Comparison of ENCODE assay signal across 20 cellular contexts in genomic region chr15:80163217-80163616, GRCh38. TPM values are rescaled to one million over a fixed set of nuclear protein-coding genes. Genes with fewer than 3 reads are reported as not detected.
DNase-seq lines count a peak whose midpoint lies in the region; ATAC-seq, FAIRE-seq and TF ChIP-seq lines count a peak whose summit lies in the region.
"Had no signal": no experiment of that assay in that cellular context is flagged by ENCODE, and none has a peak within 500 bp of the region (broad histone marks: within the 10 kb centered on the region; RNA-seq: fewer than 3 reads in every experiment).

No MANE protein-coding gene starts in this region.

- H3K9me3 Mint-ChIP-seq in stimulated activated effector memory CD8-positive, alpha-beta T cell treated with anti-CD3 and anti-CD28 coated beads, Interleukin-12 subunit alpha, Interleukin-12 subunit beta, amount 100 ng/mL, for 72 hours: no peaks in the 10 kb centered on the region
- H3K9me3 Mint-ChIP-seq in CD8-positive, alpha-beta memory T cell: no peaks in the 10 kb centered on the region
- H3K9me3 Mint-ChIP-seq in CD4-positive, alpha-beta T cell: no peaks in the 10 kb centered on the region
- H3K9me3 Mint-ChIP-seq: CD8-positive, alpha-beta T cell had no signal

- FAIRE-seq in HepG2 (lab: Jason Lieb, UNC): no peak
- FAIRE-seq: GM12892 had no signal

- H3K9me3 ChIP-seq in RWPE2 (ENCODE audit: severe bottlenecking): no peaks in the 10 kb centered on the region
- H3K9me3 ChIP-seq in HepG2 (ENCODE audit: low read length): no peaks in the 10 kb centered on the region
- no peaks in the 10 kb centered on the region for H3K9me3 ChIP-seq in CD8-positive, alpha-beta memory T cell (ENCODE audit: low read length)
- no peaks in the 10 kb centered on the region for H3K9me3 ChIP-seq in CD4-positive, alpha-beta T cell (ENCODE audit: control insufficient read depth, low read length)
- H3K9me3 ChIP-seq: BLaER1 treated with 17β-estradiol and CSF1 and Interleukin-3, amounts not matched to agents 10 nM and 100 nM; Peyer's patch had no signal

- no peak for TF ChIP-seq RAD21 in HepG2 (CRISPR knock-in tag; IDR thresholded peaks at IDR 0.05)

- in situ Hi-C loops in HepG2 (cut with HindIII; ENCODE audit: extremely low pct_ligation_motif_present, low pct_unique_long_range_greater_than_20kb): loop anchor here (25.0 kb wide), 1 partner anchor 276 kb away; the partner anchor contains the start of gene MTHFS

- H3K4me1 ChIP-seq in RWPE2 (ENCODE audit: insufficient read depth, poor library complexity, severe bottlenecking) (peaks cover 10% of the 10 kb centered on the region), HepG2 (ENCODE audit: insufficient read depth, low read length) (peaks cover 55% of the 10 kb centered on the region)
- peaks cover 12% of the 10 kb centered on the region for H3K4me1 ChIP-seq in CD8-positive, alpha-beta memory T cell (ENCODE audit: insufficient read depth, low read length)

- H3K4me3 ChIP-seq in H7 (ENCODE audit: insufficient read depth, low read depth, low read length) (no peak overlapping the region), RWPE2 (ENCODE audit: severe bottlenecking) (no peak overlapping the region), HepG2 (replicated peaks in 1 of 3; ENCODE audit: insufficient read depth in 1 of 3, low read depth in 2 of 3, low read length in 3 of 3) (no peak overlapping the region)
- no peak overlapping the region for H3K4me3 ChIP-seq in CD8-positive, alpha-beta memory T cell (ENCODE audit: low read length)
- H3K4me3 ChIP-seq: BLaER1 treated with 17β-estradiol and CSF1 and Interleukin-3, amounts not matched to agents 10 nM and 100 nM; Peyer's patch had no signal

- H3K27ac ChIP-seq in RWPE2 (ENCODE audit: poor library complexity, severe bottlenecking) (no peak overlapping the region), HepG2 (ENCODE audit: extremely low read length, insufficient read depth, low read length) (peak overlapping the region; percentile 77)
- no peak overlapping the region for H3K27ac ChIP-seq in CD8-positive, alpha-beta memory T cell (ENCODE audit: low read depth, low read length)
- no peak overlapping the region for H3K27ac ChIP-seq in CD4-positive, alpha-beta T cell (ENCODE audit: low read depth, low read length)
- H3K27ac ChIP-seq: Peyer's patch had no signal

- no peak overlapping the region for H3K4me2 ChIP-seq in HepG2 (ENCODE audit: low read depth, low read length)

- no peaks in the 10 kb centered on the region for H3K79me2 ChIP-seq in HepG2 (ENCODE audit: insufficient read depth, low read length)

- WGBS in HepG2 (ENCODE audit: low lambda C conversion rate): 58% methylated on average over 5 of the region's 5 CpGs

- no peak for TF ChIP-seq CTCF in RWPE2 (IDR thresholded peaks at IDR 0.05; ENCODE audit: poor library complexity, severe bottlenecking)
- no peak for TF ChIP-seq CTCF in HepG2 (CRISPR knock-in tag; IDR thresholded peaks at IDR 0.05)
- no peak for TF ChIP-seq CTCF in CD4-positive, alpha-beta T cell (IDR thresholded peaks at IDR 0.05)

- no peaks in the 10 kb centered on the region for H4K20me1 ChIP-seq in HepG2 (ENCODE audit: insufficient read depth, low read length)
- H4K20me1 ChIP-seq: BLaER1 treated with 17β-estradiol and CSF1 and Interleukin-3, amounts not matched to agents 10 nM and 100 nM had no signal

- CTCF ChIA-PET in HepG2 (lab: Yijun Ruan, JAX; ENCODE audit: low intra/inter-chr PET ratio, low total read pairs): no interaction called here
- CTCF ChIA-PET in CD8-positive, alpha-beta memory T cell (lab: Charles Lee): interaction anchor here (1.5 kb wide), 1 partner anchor 9 kb away, joined by 3 read pairs; no protein-coding TSS in a partner anchor
- CTCF ChIA-PET in CD4-positive, alpha-beta T cell (lab: Charles Lee): no interaction called here

- POLR2A ChIA-PET in HepG2 (lab: Yijun Ruan, JAX): interaction anchor here (1.7 to 3.5 kb wide), 3 partner anchors 9 to 104 kb away, joined by 5 to 28 read pairs (median 24); partner anchors contain the start of gene FAH
- POLR2A ChIA-PET in CD8-positive, alpha-beta memory T cell (lab: Charles Lee): no interaction called here
- POLR2A ChIA-PET in CD4-positive, alpha-beta T cell (lab: Charles Lee): no interaction called here

- no peak for ATAC-seq in RWPE2 (ENCODE audit: low read depth)
- peak; percentile 47 for ATAC-seq in HepG2
- ATAC-seq in stimulated activated effector memory CD8-positive, alpha-beta T cell treated with anti-CD3 and anti-CD28 coated beads, Interleukin-12 subunit alpha, Interleukin-12 subunit beta, amount 100 ng/mL, for 72 hours: no peak
- ATAC-seq in CD4-positive, alpha-beta T cell (ENCODE audit: poor library complexity): no peak
- ATAC-seq: CD8-positive, alpha-beta T cell had no signal

- H3K27me3 Mint-ChIP-seq in CD8-positive, alpha-beta memory T cell: peaks cover 0 to 1% of the 10 kb centered on the region in 2 donors
- H3K27me3 Mint-ChIP-seq in CD4-positive, alpha-beta T cell: no peaks in the 10 kb centered on the region

- intact Hi-C loops in HepG2 (cut with micrococcal nuclease; ENCODE audit: unreplicated experiment): no loop called here
- intact Hi-C loops in CD4-positive, alpha-beta T cell (cut with DNase I, micrococcal nuclease): no loop called here

- peaks cover 27% of the 10 kb centered on the region for H3K4me1 Mint-ChIP-seq in stimulated activated effector memory CD8-positive, alpha-beta T cell treated with anti-CD3 and anti-CD28 coated beads, Interleukin-12 subunit alpha, Interleukin-12 subunit beta, amount 100 ng/mL, for 72 hours
- peaks cover 2 to 19% (median 19%) of the 10 kb centered on the region in 3 donors for H3K4me1 Mint-ChIP-seq in CD8-positive, alpha-beta memory T cell
- H3K4me1 Mint-ChIP-seq in CD4-positive, alpha-beta T cell (ENCODE audit: low read depth): peaks cover 11% of the 10 kb centered on the region

- peak; percentile 7 for DNase-seq in H7
- peak; percentile 38 for DNase-seq in RWPE2 (ENCODE audit: low spot score)
- DNase-seq in HepG2 (ENCODE audit: low spot score): no peak
- no peak for DNase-seq in stimulated activated effector memory CD8-positive, alpha-beta T cell treated with anti-CD3 and anti-CD28 coated beads, Interleukin-12 subunit alpha, Interleukin-12 subunit beta, amount 100 ng/mL, for 72 hours (ENCODE audit: low spot score in 2 of 2)
- no peak for DNase-seq in HPDE6-E6E7 (ENCODE audit: extremely low spot score)
- DNase-seq in CD8-positive, alpha-beta memory T cell: no peak
- no peak for DNase-seq in CD4-positive, alpha-beta T cell
- DNase-seq: Calu3, DMS153, GOT3, Karpas-422, NCI-H1694, NCI-H2081 treated with DMSO at 0.1 percent for 48 hours, NCI-H2171 treated with DMSO at 0.1 percent for 48 hours, NCI-H524 treated with DMSO at 0.1 percent for 48 hours, NCI-H82, Peyer's patch had no signal

- H3K36me3 ChIP-seq in H7 (replicated peaks; ENCODE audit: control insufficient read depth, insufficient read depth, low read length): peaks cover 3% of the 10 kb centered on the region
- peaks cover 32% of the 10 kb centered on the region for H3K36me3 ChIP-seq in RWPE2 (ENCODE audit: low read depth)
- peaks cover 13 to 29% of the 10 kb centered on the region in 2 experiments for H3K36me3 ChIP-seq in HepG2 (replicated peaks in 1 of 2; ENCODE audit: control insufficient read depth in 1 of 2, insufficient read depth in 2 of 2, low read length in 2 of 2)
- H3K36me3 ChIP-seq in CD8-positive, alpha-beta memory T cell (ENCODE audit: insufficient read depth, low read length): no peaks in the 10 kb centered on the region

- H3K4me3 Mint-ChIP-seq in stimulated activated effector memory CD8-positive, alpha-beta T cell treated with anti-CD3 and anti-CD28 coated beads, Interleukin-12 subunit alpha, Interleukin-12 subunit beta, amount 100 ng/mL, for 72 hours: no peak overlapping the region
- no peak overlapping the region for H3K4me3 Mint-ChIP-seq in CD8-positive, alpha-beta memory T cell
- no peak overlapping the region for H3K4me3 Mint-ChIP-seq in CD4-positive, alpha-beta T cell
- H3K4me3 Mint-ChIP-seq: CD8-positive, alpha-beta T cell had no signal

- H3K9ac ChIP-seq in HepG2 (ENCODE audit: insufficient read depth, low read depth, low read length): no peak overlapping the region
- H3K9ac ChIP-seq: BLaER1 treated with 17β-estradiol and CSF1 and Interleukin-3, amounts not matched to agents 10 nM and 100 nM had no signal

- peaks cover 62% of the 10 kb centered on the region for H3K36me3 Mint-ChIP-seq in stimulated activated effector memory CD8-positive, alpha-beta T cell treated with anti-CD3 and anti-CD28 coated beads, Interleukin-12 subunit alpha, Interleukin-12 subunit beta, amount 100 ng/mL, for 72 hours
- peaks cover 4 to 19% (median 12%) of the 10 kb centered on the region in 3 donors for H3K36me3 Mint-ChIP-seq in CD8-positive, alpha-beta memory T cell
- H3K36me3 Mint-ChIP-seq in CD4-positive, alpha-beta T cell (ENCODE audit: low read depth): peaks cover 20% of the 10 kb centered on the region

- no peak for TF ChIP-seq POLR2A in HepG2 (IDR thresholded peaks at IDR 0.05; ENCODE audit: insufficient read depth in 1 of 2, low read depth in 2 of 2, low read length in 2 of 2)

- no peak overlapping the region for H2AFZ ChIP-seq in HepG2 (ENCODE audit: low read length)

- TF ChIP-seq EP300 in HepG2 (IDR thresholded peaks at IDR 0.05; ENCODE audit: low read depth in 2 of 2, low read length in 2 of 2) (no peak), HepG2 (CRISPR knock-in tag; IDR thresholded peaks at IDR 0.05; ENCODE audit: borderline replicate concordance) (no peak)

- TSS peak; percentile 22 for BruUV-seq in HepG2 (replicated peaks; lab: Mats Ljungman, UMichigan)

- H3K27ac Mint-ChIP-seq in stimulated activated effector memory CD8-positive, alpha-beta T cell treated with anti-CD3 and anti-CD28 coated beads, Interleukin-12 subunit alpha, Interleukin-12 subunit beta, amount 100 ng/mL, for 72 hours: peak overlapping the region; percentile 21
- H3K27ac Mint-ChIP-seq in CD8-positive, alpha-beta memory T cell: no peak overlapping the region
- H3K27ac Mint-ChIP-seq in CD4-positive, alpha-beta T cell: no peak overlapping the region
- H3K27ac Mint-ChIP-seq: CD8-positive, alpha-beta T cell had no signal

- no peaks in the 10 kb centered on the region for H3K27me3 ChIP-seq in H7 (ENCODE audit: control insufficient read depth, insufficient read depth, low read length)
- no peaks in the 10 kb centered on the region for H3K27me3 ChIP-seq in RWPE2 (ENCODE audit: insufficient read depth, poor library complexity, severe bottlenecking)
- H3K27me3 ChIP-seq in HepG2 (ENCODE audit: control insufficient read depth in 1 of 2, insufficient read depth in 2 of 2, low read length in 2 of 2): no peaks in the 10 kb centered on the region
- H3K27me3 ChIP-seq in CD8-positive, alpha-beta memory T cell (ENCODE audit: insufficient read depth, low read length, poor library complexity, severe bottlenecking): no peaks in the 10 kb centered on the region
- H3K27me3 ChIP-seq in CD4-positive, alpha-beta T cell (ENCODE audit: control insufficient read depth, insufficient read depth, low read length): no peaks in the 10 kb centered on the region
- H3K27me3 ChIP-seq: BLaER1 treated with 17β-estradiol and CSF1 and Interleukin-3, amounts not matched to agents 10 nM and 100 nM; Peyer's patch had no signal

RNA-seq across cellular contexts. Expression of gene FAH, which starts 10.4 kb away (rescaled TPM):
- 17.6 and 21.4 TPM in 2 replicates for total RNA-seq in H7 (2014; rRNA removed; shearing (Covaris generic))
- total RNA-seq in HepG2 (2016; rRNA removed; fragmentation: Illumina TruSeq; extraction: Trizol): 75.0 and 94.1 TPM in 2 replicates
- 27.3 and 29.8 TPM in 2 replicates for total RNA-seq in HepG2 (2016; cell fraction: cytosol; rRNA removed; fragmentation: Illumina TruSeq; extraction: Trizol; ENCODE audit: low read depth)
- 73.4 and 102 TPM in 2 replicates for total RNA-seq in HepG2 (2016; cell fraction: insoluble cytoplasmic fraction; rRNA removed; fragmentation: Illumina TruSeq; extraction: Trizol)
- total RNA-seq in HepG2 (2016; cell fraction: membrane; rRNA removed; fragmentation: Illumina TruSeq; extraction: Trizol): 34.1 and 35.6 TPM in 2 replicates
- total RNA-seq in HepG2 (2016; cell fraction: nucleus; rRNA removed; fragmentation: Illumina TruSeq; extraction: Trizol): 43.8 and 46.1 TPM in 2 replicates
- 36.6 and 52.3 TPM in 2 replicates for polyA plus RNA-seq in HepG2 (2011; rRNA removed)
- polyA plus RNA-seq in HepG2 (2011; cell fraction: cytosol; rRNA removed): 38.0 and 43.2 TPM in 2 replicates
- 56.1 and 84.1 TPM in 2 replicates for polyA plus RNA-seq in HepG2 (2011; cell fraction: nucleus; rRNA removed)
- polyA plus RNA-seq in HepG2 (2012): 47.4 and 51.9 TPM in 2 replicates
- 29.3 and 29.7 TPM in 2 replicates for polyA plus RNA-seq in HepG2 (2016; cell fraction: cytosol; fragmentation: Illumina TruSeq; extraction: Trizol; ENCODE audit: low read depth)
- 90.8 and 98.1 TPM in 2 replicates for polyA plus RNA-seq in HepG2 (2016; cell fraction: insoluble cytoplasmic fraction; fragmentation: Illumina TruSeq; extraction: Trizol; ENCODE audit: low read depth)
- polyA plus RNA-seq in HepG2 (2016; cell fraction: membrane; fragmentation: Illumina TruSeq; extraction: Trizol; ENCODE audit: low read depth): 27.0 and 31.7 TPM in 2 replicates
- polyA plus RNA-seq in HepG2 (2016; cell fraction: nucleus; fragmentation: Illumina TruSeq; extraction: Trizol; ENCODE audit: insufficient read depth, low read depth): 51.2 and 62.5 TPM in 2 replicates
- polyA minus RNA-seq in HepG2 (2011; rRNA and poly(A)+ RNA removed; ENCODE audit: low replicate concordance): 32.6 and 139 TPM in 2 replicates
- polyA minus RNA-seq in HepG2 (2011; cell fraction: cytosol; rRNA and poly(A)+ RNA removed): 38.0 and 39.1 TPM in 2 replicates
- polyA minus RNA-seq in HepG2 (2011; cell fraction: nucleus; rRNA and poly(A)+ RNA removed): 33.9 and 43.5 TPM in 2 replicates
- 10 to 100 TPM; 63.8 TPM for total RNA-seq in CD8-positive, alpha-beta memory T cell
- polyA plus RNA-seq in CD8-positive, alpha-beta memory T cell: 4.8 TPM
- 1 to 10 TPM; 2.5 to 2.6 TPM for total RNA-seq in CD4-positive, alpha-beta T cell

Comparison
In these comparisons a context has a peak if more than half of its experiments do, and no peak if none do; other contexts are left out.
1. DNase-seq: peak in H7 (single experiment) and RWPE2 (single experiment); none in HepG2 (single experiment), stimulated activated effector memory CD8-positive, alpha-beta T cell treated with anti-CD3 and anti-CD28 coated beads, Interleukin-12 subunit alpha, Interleukin-12 subunit beta, amount 100 ng/mL, for 72 hours (0 of 2), HPDE6-E6E7 (single experiment), CD8-positive, alpha-beta memory T cell (0 of 5) and CD4-positive, alpha-beta T cell (0 of 10).